In genomic region chr1:46603858-46604549, GRCh38 we compare ENCODE assay signal across 8 cellular contexts.
DNase-seq lines count a peak whose midpoint lies in the region; ATAC-seq lines count a peak whose summit lies in the region.

TSS of gene MKNK1 (minus strand) at chr1:46604268. CDS start at chr1:46583327, 20,941 bp downstream.

- peaks cover 32% of the 10 kb centered on the region for H3K4me1 ChIP-seq in effector memory CD4-positive, alpha-beta T cell (ENCODE audit: control insufficient read depth, insufficient read depth, low read length, poor library complexity, severe bottlenecking)

- peak; percentile 97 for ATAC-seq in GM19463 (IDR thresholded peaks at IDR 0.05; ENCODE audit: unreplicated experiment)

- peak within 1 kb of the TSS; percentile 68 for H3K27ac ChIP-seq in effector memory CD4-positive, alpha-beta T cell (ENCODE audit: insufficient read depth, low read length, poor library complexity, severe bottlenecking)

- no peaks in the 10 kb centered on the region for H3K9me3 ChIP-seq in effector memory CD4-positive, alpha-beta T cell (ENCODE audit: control insufficient read depth, low read length)

- DNase-seq in CMK (ENCODE audit: low read depth) (peak; percentile 96), HPDE6-E6E7 (ENCODE audit: extremely low spot score) (peak; percentile 97), NOMO-1 treated with DMSO at 0.1 percent for 48 hours (lab: John Stamatoyannopoulos, UW; ENCODE audit: unreplicated experiment) (peak; percentile 89), medulla oblongata (ENCODE audit: extremely low spot score) (peak; percentile 93)
- peak; percentile 96 to 97 for DNase-seq in activated CD8-positive, alpha-beta memory T cell treated with anti-CD3 and anti-CD28 coated beads for 4 hours (ENCODE audit: low read depth in 2 of 2)
- DNase-seq in effector memory CD4-positive, alpha-beta T cell, result peak; percentile 97 to 99 (median 98)
- peak; percentile 97 for DNase-seq in stimulated activated CD8-positive, alpha-beta memory T cell treated with anti-CD3 and anti-CD28 coated beads, Interleukin-12 subunit alpha, Interleukin-12 subunit beta, amount 100 ng/mL, for 1 hour (ENCODE audit: low read depth)

- H3K4me3 ChIP-seq in effector memory CD4-positive, alpha-beta T cell (ENCODE audit: insufficient read depth, low read depth, low read length, poor library complexity, severe bottlenecking), result peak within 1 kb of the TSS; percentile 84

- H3K27me3 ChIP-seq in effector memory CD4-positive, alpha-beta T cell (replicated peaks; ENCODE audit: control insufficient read depth, insufficient read depth, low read length, poor library complexity, severe bottlenecking), result no peaks in the 10 kb centered on the region

- H3K36me3 ChIP-seq in effector memory CD4-positive, alpha-beta T cell (ENCODE audit: control insufficient read depth, insufficient read depth, low read length), result peaks cover 13% of the 10 kb centered on the region

Comparison
In these comparisons a context has a peak if more than half of its experiments do, and no peak if none do; other contexts are left out.
1. Peak in every context shown above with its lines: DNase-seq, ATAC-seq, H3K4me3 ChIP-seq and H3K27ac ChIP-seq.